Comparison of ENCODE assay signal across 8 cellular contexts in genomic region chr2:10122500-10123280, GRCh38. TPM values are rescaled to one million over a fixed set of nuclear protein-coding genes. Genes with fewer than 3 reads are reported as not detected.
DNase-seq lines count a peak whose midpoint lies in the region; ATAC-seq and TF ChIP-seq lines count a peak whose summit lies in the region.

Gene RRM2, plus strand, starts transcription at chr2:10122739. Its CDS starts 60 bp downstream, at chr2:10122799.

- CTCF ChIA-PET in T-cell (lab: Charles Lee), result interaction anchor here in 1 of 2 donors (1.0 kb wide), 1 partner anchor 286 kb away, joined by 4 read pairs; no protein-coding TSS in a partner anchor

- H3K4me1 Mint-ChIP-seq in T-cell, result peaks cover 34 to 52% (median 41%) of the 10 kb centered on the region in 3 donors
- H3K4me1 Mint-ChIP-seq in progenitor cell of endocrine pancreas (ENCODE audit: low read depth), result peaks cover 28% of the 10 kb centered on the region

- H3K9ac ChIP-seq in adipocyte (ENCODE audit: low read length), result no peak within 1 kb of the TSS

- H3K27me3 ChIP-seq in adipocyte (replicated peaks; ENCODE audit: control insufficient read depth, insufficient read depth, low read length) (no peaks in the 10 kb centered on the region), left ventricle myocardium inferior (ENCODE audit: low read depth) (peaks cover 25% of the 10 kb centered on the region)

- no peaks in the 10 kb centered on the region for H3K9me3 ChIP-seq in adipocyte (ENCODE audit: control insufficient read depth, low read length)
- H3K9me3 ChIP-seq in left ventricle myocardium inferior (replicated peaks), result no peaks in the 10 kb centered on the region

- peak within 1 kb of the TSS; percentile 83 for H3K4me3 ChIP-seq in adipocyte (ENCODE audit: low read length)
- peak within 1 kb of the TSS; percentile 74 for H3K4me3 ChIP-seq in left ventricle myocardium inferior

- H3K27ac Mint-ChIP-seq in T-cell, result no peak within 1 kb of the TSS
- peak within 1 kb of the TSS; percentile 99 for H3K27ac Mint-ChIP-seq in progenitor cell of endocrine pancreas

- H3K4me3 Mint-ChIP-seq in T-cell (peak within 1 kb of the TSS; percentile 88 to 97 (median 88)), progenitor cell of endocrine pancreas (ENCODE audit: low read depth) (peak within 1 kb of the TSS; percentile 95)

- peaks cover 42% of the 10 kb centered on the region for H3K4me1 ChIP-seq in adipocyte (ENCODE audit: control insufficient read depth, insufficient read depth, low read length)
- H3K4me1 ChIP-seq in left ventricle myocardium inferior, result peaks cover 40% of the 10 kb centered on the region

- TF ChIP-seq POLR2A in GM15510 (IDR thresholded peaks at IDR 0.05; ENCODE audit: borderline replicate concordance, extremely low read depth, insufficient read length), result peak; percentile 98

- intact Hi-C loops in left ventricle myocardium inferior (cut with micrococcal nuclease), result no loop called here

- DNase-seq in NCI-H146 treated with DMSO at 0.1 percent for 48 hours (lab: John Stamatoyannopoulos, UW; ENCODE audit: unreplicated experiment) (peak; percentile 89), T-cell (peak; percentile 62 to 86 (median 82)), adipocyte (ENCODE audit: low read depth) (peak; percentile 96), left ventricle myocardium inferior (peak; percentile 91), progenitor cell of endocrine pancreas (ENCODE audit: low spot score, unreplicated experiment) (peak; percentile 89), ureter (ENCODE audit: low spot score) (peak; percentile 93)

- POLR2A ChIA-PET in T-cell (lab: Charles Lee), result no interaction called here

- TF ChIP-seq CTCF in left ventricle myocardium inferior (IDR thresholded peaks at IDR 0.05; ENCODE audit: borderline replicate concordance) (no peak), progenitor cell of endocrine pancreas (IDR thresholded peaks at IDR 0.05; ENCODE audit: unreplicated experiment) (no peak)

- no peak within 1 kb of the TSS for H3K27ac ChIP-seq in left ventricle myocardium inferior (replicated peaks)

- H3K36me3 Mint-ChIP-seq in T-cell (no peaks in the 10 kb centered on the region), progenitor cell of endocrine pancreas (ENCODE audit: insufficient read depth) (peaks cover 7% of the 10 kb centered on the region)

- H3K9me3 Mint-ChIP-seq in T-cell (no peaks in the 10 kb centered on the region), progenitor cell of endocrine pancreas (ENCODE audit: low read depth) (no peaks in the 10 kb centered on the region)

- H3K27me3 Mint-ChIP-seq in T-cell, result peaks cover 13 to 17% of the 10 kb centered on the region in 2 donors
- peaks cover 3% of the 10 kb centered on the region for H3K27me3 Mint-ChIP-seq in progenitor cell of endocrine pancreas

- H3K36me3 ChIP-seq in adipocyte (ENCODE audit: control insufficient read depth, insufficient read depth, low read length, severe bottlenecking), result no peaks in the 10 kb centered on the region
- no peaks in the 10 kb centered on the region for H3K36me3 ChIP-seq in left ventricle myocardium inferior

- ATAC-seq in HG02870 (IDR thresholded peaks at IDR 0.05; ENCODE audit: unreplicated experiment), result peak; percentile 60
- peak; percentile 76 to 80 (median 78) for ATAC-seq in T-cell (replicated peaks in 1 of 4)

RNA-seq across cellular contexts. Expression of gene RRM2, which starts in this region (rescaled TPM):
- total RNA-seq in T-cell (10 to 100 TPM in 1 of 5 donors, 1 to 10 TPM in 4; 2.6 to 10.4 (median 3.0) TPM), left ventricle myocardium inferior (2.1 TPM), progenitor cell of endocrine pancreas (70.3 and 79.8 TPM in 2 replicates), ureter (2.2 TPM)
